ENCODE assay signal across 8 cellular contexts in genomic region chr6:36546664-36546957, GRCh38. TPM values are rescaled to one million over a fixed set of nuclear protein-coding genes. Genes with fewer than 3 reads are reported as not detected.
DNase-seq lines count a peak whose midpoint lies in the region; ATAC-seq lines count a peak whose summit lies in the region.

No MANE protein-coding gene starts in this region.

- peak overlapping the region; percentile 91 for H3K27ac Mint-ChIP-seq in activated CD8-positive, alpha-beta T cell treated with anti-CD3 and anti-CD28 coated beads, Interleukin-2, amount 10 ng/mL, durations not matched to agents 7 days and 5 days
- H3K27ac Mint-ChIP-seq in stimulated activated effector memory CD8-positive, alpha-beta T cell treated with anti-CD3 and anti-CD28 coated beads, Interleukin-12 subunit alpha, Interleukin-12 subunit beta, amount 100 ng/mL, for 72 hours = peak overlapping the region; percentile 97

- no CpG with 5 or more reads among the region's 6 CpGs for WGBS in iPS DF 6.9 (ENCODE audit: insufficient coverage, insufficient read length)

- H3K36me3 Mint-ChIP-seq in activated CD8-positive, alpha-beta T cell treated with anti-CD3 and anti-CD28 coated beads, Interleukin-2, amount 10 ng/mL, durations not matched to agents 7 days and 5 days (ENCODE audit: low read depth) = peaks cover 28% of the 10 kb centered on the region
- peaks cover 24% of the 10 kb centered on the region for H3K36me3 Mint-ChIP-seq in stimulated activated effector memory CD8-positive, alpha-beta T cell treated with anti-CD3 and anti-CD28 coated beads, Interleukin-12 subunit alpha, Interleukin-12 subunit beta, amount 100 ng/mL, for 72 hours

- peak overlapping the region; percentile 90 for H3K4me3 ChIP-seq in iPS DF 6.9 (ENCODE audit: low read length)

- peak overlapping the region; percentile 97 for H3K4me3 Mint-ChIP-seq in activated CD8-positive, alpha-beta T cell treated with anti-CD3 and anti-CD28 coated beads, Interleukin-2, amount 10 ng/mL, durations not matched to agents 7 days and 5 days
- peak overlapping the region; percentile 97 for H3K4me3 Mint-ChIP-seq in stimulated activated effector memory CD8-positive, alpha-beta T cell treated with anti-CD3 and anti-CD28 coated beads, Interleukin-12 subunit alpha, Interleukin-12 subunit beta, amount 100 ng/mL, for 72 hours

- H3K9me3 Mint-ChIP-seq in activated CD8-positive, alpha-beta T cell treated with anti-CD3 and anti-CD28 coated beads, Interleukin-2, amount 10 ng/mL, durations not matched to agents 7 days and 5 days (ENCODE audit: insufficient read depth) = no peaks in the 10 kb centered on the region
- no peaks in the 10 kb centered on the region for H3K9me3 Mint-ChIP-seq in stimulated activated effector memory CD8-positive, alpha-beta T cell treated with anti-CD3 and anti-CD28 coated beads, Interleukin-12 subunit alpha, Interleukin-12 subunit beta, amount 100 ng/mL, for 72 hours

- CTCF ChIA-PET in activated CD8-positive, alpha-beta T cell treated with anti-CD3 and anti-CD28 coated beads, Interleukin-2, amount 10 ng/mL, durations not matched to agents 7 days and 5 days (lab: Charles Lee) = interaction anchor here (1.0 to 2.3 kb wide), 3 partner anchors 33 to 69 kb away, joined by 3 to 15 read pairs (median 4); no protein-coding TSS in a partner anchor

- H3K27me3 Mint-ChIP-seq in activated CD8-positive, alpha-beta T cell treated with anti-CD3 and anti-CD28 coated beads, Interleukin-2, amount 10 ng/mL, durations not matched to agents 7 days and 5 days (ENCODE audit: low read depth) = no peaks in the 10 kb centered on the region

- POLR2A ChIA-PET in activated CD8-positive, alpha-beta T cell treated with anti-CD3 and anti-CD28 coated beads, Interleukin-2, amount 10 ng/mL, durations not matched to agents 7 days and 5 days (lab: Charles Lee) = interaction anchor here (0.7 to 5.3 kb wide), 3 partner anchors 11 to 49 kb away, joined by 3 to 109 read pairs (median 3); partner anchors contain the start of gene SRSF3

- no peak overlapping the region for H3K27ac ChIP-seq in iPS DF 6.9 (ENCODE audit: low read length)

- no peaks in the 10 kb centered on the region for H3K36me3 ChIP-seq in iPS DF 6.9 (ENCODE audit: control insufficient read depth, insufficient read depth, low read length)

- peaks cover 51% of the 10 kb centered on the region for H3K4me1 Mint-ChIP-seq in activated CD8-positive, alpha-beta T cell treated with anti-CD3 and anti-CD28 coated beads, Interleukin-2, amount 10 ng/mL, durations not matched to agents 7 days and 5 days (ENCODE audit: low read depth)
- H3K4me1 Mint-ChIP-seq in stimulated activated effector memory CD8-positive, alpha-beta T cell treated with anti-CD3 and anti-CD28 coated beads, Interleukin-12 subunit alpha, Interleukin-12 subunit beta, amount 100 ng/mL, for 72 hours = peaks cover 26% of the 10 kb centered on the region

- H3K4me1 ChIP-seq in iPS DF 6.9 (ENCODE audit: control insufficient read depth, insufficient read depth, low read length) = no peaks in the 10 kb centered on the region; the same call in 1 of the 2 replicates

- ATAC-seq in activated CD8-positive, alpha-beta T cell treated with anti-CD3 and anti-CD28 coated beads, Interleukin-2, amount 10 ng/mL, durations not matched to agents 7 days and 5 days = no peak
- peak; percentile 0 for ATAC-seq in stimulated activated effector memory CD8-positive, alpha-beta T cell treated with anti-CD3 and anti-CD28 coated beads, Interleukin-12 subunit alpha, Interleukin-12 subunit beta, amount 100 ng/mL, for 72 hours
- ATAC-seq in GM19324 (IDR thresholded peaks at IDR 0.05; ENCODE audit: low FRiP score, unreplicated experiment) (no peak), HG03439 (IDR thresholded peaks at IDR 0.05; ENCODE audit: unreplicated experiment) (no peak)

- DNase-seq in DMS53 (lab: John Stamatoyannopoulos, UW) (peak; percentile 47), DMS53 treated with DMSO at 0.1 percent for 48 hours (lab: John Stamatoyannopoulos, UW; ENCODE audit: unreplicated experiment) (no peak), iPS DF 6.9 (ENCODE audit: low read depth, low spot score) (no peak), NOMO-1 treated with dmso at 0.1 percent for 144 hours (lab: John Stamatoyannopoulos, UW; ENCODE audit: unreplicated experiment) (no peak)
- no peak for DNase-seq in activated CD8-positive, alpha-beta T cell treated with anti-CD3 and anti-CD28 coated beads, Interleukin-2, amount 10 ng/mL, durations not matched to agents 7 days and 5 days
- DNase-seq in stimulated activated effector memory CD8-positive, alpha-beta T cell treated with anti-CD3 and anti-CD28 coated beads, Interleukin-12 subunit alpha, Interleukin-12 subunit beta, amount 100 ng/mL, for 72 hours (ENCODE audit: low spot score in 2 of 2) = no peak

- H3K27me3 ChIP-seq in iPS DF 6.9 (ENCODE audit: control insufficient read depth, insufficient read depth, low read length) = no peaks in the 10 kb centered on the region

- no peaks in the 10 kb centered on the region for H3K9me3 ChIP-seq in iPS DF 6.9 (ENCODE audit: control insufficient read depth, insufficient read depth, low read length)

RNA-seq across cellular contexts. Expression of gene STK38, which starts 0.7 kb away (rescaled TPM):
- total RNA-seq in activated CD8-positive, alpha-beta T cell treated with anti-CD3 and anti-CD28 coated beads, Interleukin-2, amount 10 ng/mL, durations not matched to agents 7 days and 5 days = 10 to 100 TPM; 53.5 to 54.4 TPM

RNA-seq across cellular contexts. Expression of gene SRSF3, which starts 47.6 kb away (rescaled TPM):
- 100 to 1,000 TPM; 482 to 509 TPM for total RNA-seq in activated CD8-positive, alpha-beta T cell treated with anti-CD3 and anti-CD28 coated beads, Interleukin-2, amount 10 ng/mL, durations not matched to agents 7 days and 5 days
